Comparison of ENCODE assay signal across 31 cellular contexts in the genomic region with DNA sequence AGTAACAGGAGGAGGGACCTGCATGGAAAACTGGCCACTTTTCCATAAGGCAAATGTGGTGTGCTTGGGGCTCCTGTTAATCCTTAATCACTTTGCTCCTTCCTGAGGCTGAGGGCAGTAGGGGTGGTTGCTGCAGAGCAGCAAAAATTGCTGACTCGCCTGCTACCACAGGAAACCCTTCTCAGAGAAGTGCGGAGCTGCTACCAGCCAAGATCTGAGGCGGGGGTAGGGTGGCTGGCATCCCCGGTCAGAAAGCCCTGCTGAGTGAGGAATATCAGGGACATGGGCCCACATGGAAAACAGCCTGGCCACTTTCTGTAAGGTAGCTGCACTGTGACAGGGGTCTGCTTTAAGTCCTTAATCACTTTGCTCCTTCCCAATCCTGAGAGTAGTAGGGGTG.
"Had no signal": no experiment of that assay in that cellular context is flagged by ENCODE, and none has a peak within 500 bp of the region (broad histone marks: within the 10 kb centered on the region; RNA-seq: fewer than 3 reads in every experiment).

No MANE protein-coding gene starts in this region.

- H3K36me3 ChIP-seq: ascending aorta, breast epithelium, cardiac muscle cell, colonic mucosa, esophagus squamous epithelium, gastroesophageal sphincter, heart right ventricle had no signal

- H3K9me3 Mint-ChIP-seq: activated CD4-positive, alpha-beta memory T cell treated with anti-CD3 and anti-CD28 coated beads, Interleukin-2, amount 10 ng/mL, durations not matched to agents 7 days and 5 days; activated CD4-positive, alpha-beta T cell treated with anti-CD3 and anti-CD28 coated beads, Interleukin-2, amount 10 ng/mL, durations not matched to agents 7 days and 5 days; activated naive CD4-positive, alpha-beta T cell treated with anti-CD3 and anti-CD28 coated beads, Interleukin-2, amount 10 ng/mL, durations not matched to agents 7 days and 5 days; activated naive CD8-positive, alpha-beta T cell treated with anti-CD3 and anti-CD28 coated beads, Interleukin-2, amount 10 ng/mL, durations not matched to agents 7 days and 5 days; activated T-cell treated with anti-CD3 and anti-CD28 coated beads, Interleukin-2, amount 50 U/mL, for 4 hours; activated T-helper 17 cell treated with anti-CD3 and anti-CD28 coated beads, Interleukin-2, amount 50 U/mL, for 72 hours; T-helper 2 cell treated with Interferon-gamma antibody and Interleukin-4, amounts not matched to agents 5 μg/mL and 100 μg/mL, for 36 hours had no signal

- H3K27me3 Mint-ChIP-seq: activated CD4-positive, alpha-beta memory T cell treated with anti-CD3 and anti-CD28 coated beads, Interleukin-2, amount 10 ng/mL, durations not matched to agents 7 days and 5 days; activated naive CD4-positive, alpha-beta T cell treated with anti-CD3 and anti-CD28 coated beads, Interleukin-2, amount 10 ng/mL, durations not matched to agents 7 days and 5 days; activated naive CD8-positive, alpha-beta T cell treated with anti-CD3 and anti-CD28 coated beads, Interleukin-2, amount 10 ng/mL, durations not matched to agents 7 days and 5 days had no signal

- H3K27ac Mint-ChIP-seq: activated CD4-positive, alpha-beta memory T cell treated with anti-CD3 and anti-CD28 coated beads, Interleukin-2, amount 10 ng/mL, durations not matched to agents 7 days and 5 days; activated CD4-positive, alpha-beta T cell treated with anti-CD3 and anti-CD28 coated beads, Interleukin-2, amount 10 ng/mL, durations not matched to agents 7 days and 5 days; activated naive CD4-positive, alpha-beta T cell treated with anti-CD3 and anti-CD28 coated beads, Interleukin-2, amount 10 ng/mL, durations not matched to agents 7 days and 5 days; activated naive CD4-positive, alpha-beta T cell treated with anti-CD3 and anti-CD28 coated beads, Interleukin-2, amount 50 U/mL, for 72 hours; activated naive CD8-positive, alpha-beta T cell treated with anti-CD3 and anti-CD28 coated beads, Interleukin-2, amount 10 ng/mL, durations not matched to agents 7 days and 5 days; activated T-helper 17 cell treated with anti-CD3 and anti-CD28 coated beads, Interleukin-2, amount 50 U/mL, for 72 hours; brain; T-helper 17 cell; T-helper 2 cell treated with Interferon-gamma antibody and Interleukin-4, amounts not matched to agents 5 μg/mL and 100 μg/mL, for 36 hours had no signal

- H3K4me1 Mint-ChIP-seq: activated CD4-positive, alpha-beta memory T cell treated with anti-CD3 and anti-CD28 coated beads, Interleukin-2, amount 10 ng/mL, durations not matched to agents 7 days and 5 days; activated CD4-positive, alpha-beta T cell treated with anti-CD3 and anti-CD28 coated beads, Interleukin-2, amount 10 ng/mL, durations not matched to agents 7 days and 5 days; activated naive CD4-positive, alpha-beta T cell treated with anti-CD3 and anti-CD28 coated beads, Interleukin-2, amount 10 ng/mL, durations not matched to agents 7 days and 5 days; activated naive CD8-positive, alpha-beta T cell treated with anti-CD3 and anti-CD28 coated beads, Interleukin-2, amount 10 ng/mL, durations not matched to agents 7 days and 5 days; activated T-helper 17 cell treated with anti-CD3 and anti-CD28 coated beads, Interleukin-2, amount 50 U/mL, for 72 hours; brain; T-helper 17 cell had no signal

- H3K27me3 ChIP-seq: ascending aorta, breast epithelium, cardiac muscle cell, colonic mucosa, esophagus squamous epithelium, gastroesophageal sphincter, heart right ventricle had no signal

- H3K4me1 ChIP-seq: ascending aorta, breast epithelium, colonic mucosa, esophagus squamous epithelium, gastroesophageal sphincter, heart right ventricle had no signal

- H3K36me3 Mint-ChIP-seq: activated naive CD4-positive, alpha-beta T cell treated with anti-CD3 and anti-CD28 coated beads, Interleukin-2, amount 10 ng/mL, durations not matched to agents 7 days and 5 days; activated naive CD4-positive, alpha-beta T cell treated with anti-CD3 and anti-CD28 coated beads, Interleukin-2, amount 50 U/mL, for 72 hours; activated naive CD8-positive, alpha-beta T cell treated with anti-CD3 and anti-CD28 coated beads, Interleukin-2, amount 10 ng/mL, durations not matched to agents 7 days and 5 days; brain had no signal

- H3K4me3 ChIP-seq: ascending aorta, breast epithelium, cardiac muscle cell, colonic mucosa, esophagus squamous epithelium, gastroesophageal sphincter, heart right ventricle had no signal

- DNase-seq: activated CD4-positive, alpha-beta memory T cell treated with anti-CD3 and anti-CD28 coated beads, Interleukin-2, amount 10 ng/mL, durations not matched to agents 7 days and 5 days; activated CD4-positive, alpha-beta T cell treated with anti-CD3 and anti-CD28 coated beads for 1 hour; activated CD4-positive, alpha-beta T cell treated with anti-CD3 and anti-CD28 coated beads for 4 hours; activated CD4-positive, alpha-beta T cell treated with anti-CD3 and anti-CD28 coated beads, Interleukin-2, amount 10 ng/mL, durations not matched to agents 7 days and 5 days; activated CD4-positive, alpha-beta T cell treated with anti-CD3 and anti-CD28 coated beads, Interleukin-2, amount 50 U/mL, for 4 hours; activated CD8-positive, alpha-beta memory T cell treated with anti-CD3 and anti-CD28 coated beads, Interleukin-2, amount 50 U/mL, for 48 hours; activated effector memory CD4-positive, alpha-beta T cell treated with Interleukin-2 at 50 U/mL for 16 hours; activated naive CD4-positive, alpha-beta T cell treated with anti-CD3 and anti-CD28 coated beads, Interleukin-2, amount 10 ng/mL, durations not matched to agents 7 days and 5 days; activated naive CD8-positive, alpha-beta T cell treated with anti-CD3 and anti-CD28 coated beads, Interleukin-2, amount 10 ng/mL, durations not matched to agents 7 days and 5 days; activated T-cell treated with anti-CD3 and anti-CD28 coated beads, Interleukin-2, amount 50 U/mL, for 4 hours; central memory CD4-positive, alpha-beta T cell; cerebellar nuclear complex; colonic mucosa; effector CD8-positive, alpha-beta T cell; esophagus squamous epithelium; foreskin melanocyte; heart right ventricle; T-helper 1 cell; T-helper 17 cell; T1000 had no signal

- H3K27ac ChIP-seq: ascending aorta, breast epithelium, cardiac muscle cell, colonic mucosa, epithelial cell of prostate, esophagus squamous epithelium, gastroesophageal sphincter, heart right ventricle had no signal

- H3K9me3 ChIP-seq: ascending aorta, breast epithelium, colonic mucosa, esophagus squamous epithelium, gastroesophageal sphincter, heart right ventricle had no signal

- FAIRE-seq: endometrium, endothelial cell of umbilical vein had no signal

- ATAC-seq: activated naive CD4-positive, alpha-beta T cell treated with anti-CD3 and anti-CD28 coated beads, Interleukin-2, amount 50 U/mL, for 72 hours; activated T-cell treated with anti-CD3 and anti-CD28 coated beads, Interleukin-2, amount 50 U/mL, for 4 hours; activated T-helper 17 cell treated with anti-CD3 and anti-CD28 coated beads, Interleukin-2, amount 50 U/mL, for 72 hours; gastroesophageal sphincter; heart right ventricle; T-helper 17 cell had no signal

- H3K4me3 Mint-ChIP-seq: activated CD4-positive, alpha-beta memory T cell treated with anti-CD3 and anti-CD28 coated beads, Interleukin-2, amount 10 ng/mL, durations not matched to agents 7 days and 5 days; activated CD4-positive, alpha-beta T cell treated with anti-CD3 and anti-CD28 coated beads, Interleukin-2, amount 10 ng/mL, durations not matched to agents 7 days and 5 days; activated naive CD4-positive, alpha-beta T cell treated with anti-CD3 and anti-CD28 coated beads, Interleukin-2, amount 10 ng/mL, durations not matched to agents 7 days and 5 days; activated naive CD8-positive, alpha-beta T cell treated with anti-CD3 and anti-CD28 coated beads, Interleukin-2, amount 10 ng/mL, durations not matched to agents 7 days and 5 days; activated T-cell treated with anti-CD3 and anti-CD28 coated beads, Interleukin-2, amount 50 U/mL, for 4 hours; activated T-helper 17 cell treated with anti-CD3 and anti-CD28 coated beads, Interleukin-2, amount 50 U/mL, for 72 hours; brain; T-helper 17 cell; T-helper 2 cell treated with Interferon-gamma antibody and Interleukin-4, amounts not matched to agents 5 μg/mL and 100 μg/mL, for 36 hours had no signal
